In the genomic region with DNA sequence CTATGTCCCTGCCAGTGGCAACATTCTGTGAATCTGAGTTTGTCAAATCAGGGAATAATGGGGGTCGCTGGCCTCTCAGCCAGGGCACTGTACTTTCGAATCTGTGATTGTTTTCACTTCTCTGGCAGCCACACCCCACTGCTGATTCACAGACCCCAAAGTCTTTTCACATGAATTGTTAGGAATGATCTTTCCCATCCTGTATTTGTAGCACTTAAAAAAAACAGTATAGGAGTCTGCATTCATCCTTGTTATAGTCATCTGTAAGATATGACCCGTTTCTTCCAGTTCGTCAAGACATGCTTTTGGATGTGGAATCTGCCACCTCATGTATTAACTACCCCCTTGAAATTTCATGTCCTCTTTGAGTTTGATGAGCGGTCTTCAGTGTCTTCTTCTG, we compare ENCODE assay signal across 9 cellular contexts. TPM values are rescaled to one million over a fixed set of nuclear protein-coding genes. Genes with fewer than 3 reads are reported as not detected.
A peak's percentile ranks its signal among the peaks of the same experiment; 100 is the strongest.
DNase-seq lines count a peak whose midpoint lies in the region; ATAC-seq and TF ChIP-seq lines count a peak whose summit lies in the region.
"Had no signal": no experiment of that assay in that cellular context is flagged by ENCODE, and none has a peak within 500 bp of the region (broad histone marks: within the 10 kb centered on the region; RNA-seq: fewer than 3 reads in every experiment).

No MANE protein-coding gene starts in this region.

- peak overlapping the region; percentile 99 for H3K4me2 ChIP-seq in OCI-LY3 (ENCODE audit: low read length)

- peaks cover 69% of the 10 kb centered on the region for H3K79me2 ChIP-seq in OCI-LY3 (ENCODE audit: low read length)

- peaks cover 8 to 48% (median 10%) of the 10 kb centered on the region in 3 donors for H3K36me3 Mint-ChIP-seq in CD8-positive, alpha-beta memory T cell
- peaks cover 18% of the 10 kb centered on the region for H3K36me3 Mint-ChIP-seq in endodermal cell (ENCODE audit: low read depth)

- H3K4me3 ChIP-seq in CD8-positive, alpha-beta memory T cell (ENCODE audit: low read length): peak overlapping the region; percentile 94
- H3K4me3 ChIP-seq in OCI-LY3 (ENCODE audit: low read length) (peak overlapping the region; percentile 90), endodermal cell (ENCODE audit: low read length) (peak overlapping the region; percentile 99), neuron (ENCODE audit: low read length) (peak overlapping the region; percentile 86)

- H3K27ac ChIP-seq in CD8-positive, alpha-beta memory T cell (ENCODE audit: low read depth, low read length): peak overlapping the region; percentile 96
- H3K27ac ChIP-seq in OCI-LY3 (ENCODE audit: low read length) (peak overlapping the region; percentile 98), endodermal cell (ENCODE audit: low read depth, low read length) (no peak overlapping the region)

- 59 to 92% methylated on average over 3 to 5 of the region's 5 CpGs for WGBS in endodermal cell (ENCODE audit: insufficient coverage in 1 of 2, insufficient read length in 1 of 2), 2 experiments

- peaks cover 13% of the 10 kb centered on the region; the same call in 1 of the 2 replicates for H4K20me1 ChIP-seq in OCI-LY3 (ENCODE audit: insufficient read depth, low read length)

- TF ChIP-seq CTCF in OCI-LY3 (IDR thresholded peaks at IDR 0.05; ENCODE audit: low read depth, low read length) (no peak), endodermal cell (conservative IDR thresholded peaks at IDR 0.05) (no peak)

- POLR2A ChIA-PET in CD8-positive, alpha-beta memory T cell (lab: Charles Lee): interaction anchor here (0.5 to 2.4 kb wide), 2 partner anchors 62 to 103 kb away, joined by 5 to 21 read pairs; partner anchors contain the start of gene MPHOSPH10

- H3K27me3 Mint-ChIP-seq in CD8-positive, alpha-beta memory T cell: peaks cover 0 to 5% of the 10 kb centered on the region in 2 donors
- H3K27me3 Mint-ChIP-seq in endodermal cell (ENCODE audit: insufficient read depth): no peaks in the 10 kb centered on the region

- no peaks in the 10 kb centered on the region for H3K27me3 ChIP-seq in CD8-positive, alpha-beta memory T cell (ENCODE audit: insufficient read depth, low read length, poor library complexity, severe bottlenecking)
- H3K27me3 ChIP-seq in OCI-LY3 (ENCODE audit: low read depth, low read length) (no peaks in the 10 kb centered on the region), endodermal cell (ENCODE audit: control insufficient read depth, insufficient read depth, low read length, poor library complexity, severe bottlenecking) (no peaks in the 10 kb centered on the region), neuron (ENCODE audit: insufficient read depth, low read length) (peaks cover 3% of the 10 kb centered on the region)

- H3K36me3 ChIP-seq in CD8-positive, alpha-beta memory T cell (ENCODE audit: insufficient read depth, low read length): peaks cover 10% of the 10 kb centered on the region
- H3K36me3 ChIP-seq in OCI-LY3 (replicated peaks; ENCODE audit: low read depth, low read length) (peaks cover 34% of the 10 kb centered on the region), endodermal cell (ENCODE audit: control insufficient read depth, insufficient read depth, low read length) (peaks cover 38% of the 10 kb centered on the region), neuron (ENCODE audit: insufficient read depth, low read length) (peaks cover 23% of the 10 kb centered on the region)

- H3K4me1 Mint-ChIP-seq in CD8-positive, alpha-beta memory T cell: peaks cover 58 to 76% (median 69%) of the 10 kb centered on the region in 3 donors
- peaks cover 20% of the 10 kb centered on the region for H3K4me1 Mint-ChIP-seq in endodermal cell

- H3K9me3 ChIP-seq in CD8-positive, alpha-beta memory T cell (ENCODE audit: low read length): no peaks in the 10 kb centered on the region
- no peaks in the 10 kb centered on the region for H3K9me3 ChIP-seq in OCI-LY3 (ENCODE audit: insufficient read depth, low read length)
- H3K9me3 ChIP-seq in endodermal cell (ENCODE audit: control insufficient read depth, low read length): no peaks in the 10 kb centered on the region
- H3K9me3 ChIP-seq in neuron (ENCODE audit: low read length): no peaks in the 10 kb centered on the region

- peak overlapping the region; percentile 98 to 100 (median 99) for H3K27ac Mint-ChIP-seq in CD8-positive, alpha-beta memory T cell
- H3K27ac Mint-ChIP-seq in endodermal cell: no peak overlapping the region

- peaks cover 52% of the 10 kb centered on the region for H3K4me1 ChIP-seq in CD8-positive, alpha-beta memory T cell (ENCODE audit: insufficient read depth, low read length)
- H3K4me1 ChIP-seq in OCI-LY3 (ENCODE audit: low read length): peaks cover 79% of the 10 kb centered on the region
- H3K4me1 ChIP-seq in endodermal cell (ENCODE audit: control insufficient read depth, insufficient read depth, low read length): peaks cover 7% of the 10 kb centered on the region
- H3K4me1 ChIP-seq in neuron (ENCODE audit: insufficient read depth, low read length): peaks cover 8% of the 10 kb centered on the region

- H3K9me3 Mint-ChIP-seq in CD8-positive, alpha-beta memory T cell: peaks cover 0 to 3% (median 0%) of the 10 kb centered on the region in 5 donors
- H3K9me3 Mint-ChIP-seq in endodermal cell: no peaks in the 10 kb centered on the region

- no peak for ATAC-seq in activated CD4-positive, CD25-positive, alpha-beta regulatory T cell treated with anti-CD3 and anti-CD28 coated beads, Interleukin-2, amount 50 U/mL, for 24 hours

- no peak for DNase-seq in CD8-positive, alpha-beta memory T cell
- no peak for DNase-seq in endodermal cell
- no peak for DNase-seq in NCI-H774 (lab: John Stamatoyannopoulos, UW)
- no peak for DNase-seq in effector CD4-positive, alpha-beta T cell
- no peak for DNase-seq in AML-193 (lab: John Stamatoyannopoulos, UW)
- DNase-seq: activated CD4-positive, alpha-beta T cell treated with anti-CD3 and anti-CD28 coated beads, Interleukin-2, amount 50 U/mL, for 4 hours had no signal

- H3K4me3 Mint-ChIP-seq in CD8-positive, alpha-beta memory T cell: peak overlapping the region; percentile 93 to 98 (median 96)
- H3K4me3 Mint-ChIP-seq in endodermal cell: peak overlapping the region; percentile 87

- CTCF ChIA-PET in CD8-positive, alpha-beta memory T cell (lab: Charles Lee): interaction anchor here (1.3 to 2.3 kb wide), 5 partner anchors 10 to 103 kb away, joined by 4 to 15 read pairs (median 4); partner anchors contain the start of gene MPHOSPH10

- H2AFZ ChIP-seq in OCI-LY3 (ENCODE audit: low read depth, low read length): no peak overlapping the region
- peak overlapping the region; percentile 74 for H2AFZ ChIP-seq in neuron (ENCODE audit: low read depth, low read length)

- peak overlapping the region; percentile 99 for H3K9ac ChIP-seq in OCI-LY3 (ENCODE audit: low read length)
- H3K9ac ChIP-seq in endodermal cell (ENCODE audit: extremely low read depth, low read length, poor library complexity, severe bottlenecking): peak overlapping the region; percentile 63

RNA-seq across cellular contexts. Expression of gene NAGK, which starts 0.9 kb away (rescaled TPM):
- 10 to 100 TPM; 76.3 to 77.2 TPM for total RNA-seq in CD8-positive, alpha-beta memory T cell
- 69.2 TPM for polyA plus RNA-seq in CD8-positive, alpha-beta memory T cell
- total RNA-seq in endodermal cell: 10 to 100 TPM; 72.6 to 80.8 TPM
- polyA plus RNA-seq in endodermal cell (2013, experiment 1 of 2): 62.0 TPM
- polyA plus RNA-seq in endodermal cell (2013, experiment 2 of 2): 52.2 TPM
